ENCODE assay signal across 11 cellular contexts in the genomic region with DNA sequence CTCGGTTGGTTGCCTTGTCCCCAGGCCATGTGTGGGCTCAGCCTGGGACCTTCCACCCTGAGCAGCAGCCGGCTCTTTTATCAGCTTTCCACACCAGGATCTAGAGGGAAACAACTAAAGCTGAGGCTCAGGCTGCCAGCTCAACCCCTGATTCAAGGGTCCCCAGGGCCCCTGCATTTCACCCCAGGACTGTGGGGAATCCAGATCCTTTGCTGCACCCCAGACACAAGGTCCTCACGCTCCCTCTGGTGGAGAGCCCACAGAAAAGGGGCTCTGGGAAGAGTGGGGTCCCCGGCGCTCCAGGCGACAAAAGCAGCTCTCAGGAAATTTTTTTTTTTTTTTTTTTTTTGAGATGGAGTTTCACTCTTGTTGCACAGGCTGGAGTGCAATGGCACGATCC.
A peak's percentile ranks its signal among the peaks of the same experiment; 100 is the strongest.
DNase-seq lines count a peak whose midpoint lies in the region; ATAC-seq, FAIRE-seq and TF ChIP-seq lines count a peak whose summit lies in the region.
"Had no signal": no experiment of that assay in that cellular context is flagged by ENCODE, and none has a peak within 500 bp of the region (broad histone marks: within the 10 kb centered on the region; RNA-seq: fewer than 3 reads in every experiment).

No MANE protein-coding gene starts in this region.

- TF ChIP-seq CTCF in HFFc6 (IDR thresholded peaks at IDR 0.05) (peak; percentile 68), bronchial epithelial cell (IDR thresholded peaks at IDR 0.05; ENCODE audit: insufficient read depth, low read length, severe bottlenecking) (peak; percentile 8)

- peaks cover 3% of the 10 kb centered on the region for H3K27me3 ChIP-seq in bronchial epithelial cell (ENCODE audit: control insufficient read depth, insufficient read depth, low read length)
- no peaks in the 10 kb centered on the region for H3K27me3 ChIP-seq in naive thymus-derived CD4-positive, alpha-beta T cell (ENCODE audit: control insufficient read depth in 2 of 2, insufficient read depth in 2 of 2, low read length in 2 of 2)
- H3K27me3 ChIP-seq: ascending aorta had no signal

- H3K27ac Mint-ChIP-seq in HFFc6, result no peak overlapping the region
- H3K27ac Mint-ChIP-seq in naive thymus-derived CD4-positive, alpha-beta T cell, result no peak overlapping the region

- no peak for FAIRE-seq in bronchial epithelial cell (lab: Jason Lieb, UNC)

- no peak overlapping the region for H3K4me3 ChIP-seq in bronchial epithelial cell (ENCODE audit: low read depth, low read length)
- no peak overlapping the region for H3K4me3 ChIP-seq in naive thymus-derived CD4-positive, alpha-beta T cell (ENCODE audit: low read length)
- H3K4me3 ChIP-seq: ascending aorta, skin epidermis had no signal

- H3K36me3 Mint-ChIP-seq in HFFc6 (ENCODE audit: low read depth), result no peaks in the 10 kb centered on the region
- H3K36me3 Mint-ChIP-seq in naive thymus-derived CD4-positive, alpha-beta T cell, result no peaks in the 10 kb centered on the region

- H3K36me3 ChIP-seq in bronchial epithelial cell (ENCODE audit: control insufficient read depth, insufficient read depth, low read length), result no peaks in the 10 kb centered on the region
- peaks cover 0 to 6% (median 0%) of the 10 kb centered on the region in 3 experiments for H3K36me3 ChIP-seq in naive thymus-derived CD4-positive, alpha-beta T cell (ENCODE audit: control insufficient read depth in 2 of 3, insufficient read depth in 3 of 3, low read length in 3 of 3)
- H3K36me3 ChIP-seq: ascending aorta had no signal

- intact Hi-C loops in naive thymus-derived CD4-positive, alpha-beta T cell (cut with micrococcal nuclease), result loop anchor here (1.0 to 10.0 kb wide), 4 partner anchors 69 to 134 kb away; a partner anchor contains a TSS

- DNase-seq in DMS 273 (lab: John Stamatoyannopoulos, UW; ENCODE audit: unreplicated experiment) (peak; percentile 42), DMS 273 treated with DMSO at 0.1 percent for 48 hours (lab: John Stamatoyannopoulos, UW) (no peak), HFFc6 (no peak), bronchial epithelial cell (ENCODE audit: low read depth) (no peak), DMS53 (lab: John Stamatoyannopoulos, UW) (no peak), medulla oblongata (ENCODE audit: extremely low spot score) (no peak), NK-92 (lab: John Stamatoyannopoulos, UW; ENCODE audit: unreplicated experiment) (no peak)
- DNase-seq in naive thymus-derived CD4-positive, alpha-beta T cell, result peak in 5 of 9 donors; percentile 25 to 51 (median 44)

- ATAC-seq in naive thymus-derived CD4-positive, alpha-beta T cell, result peak; percentile 61

- no peaks in the 10 kb centered on the region for H3K4me1 ChIP-seq in naive thymus-derived CD4-positive, alpha-beta T cell (ENCODE audit: control insufficient read depth in 2 of 2, insufficient read depth in 2 of 2, low read length in 2 of 2)

- POLR2A ChIA-PET in naive thymus-derived CD4-positive, alpha-beta T cell (lab: Charles Lee), result no interaction called here

- no peak overlapping the region for H3K27ac ChIP-seq in naive thymus-derived CD4-positive, alpha-beta T cell (ENCODE audit: low read depth, low read length)
- H3K27ac ChIP-seq: 22Rv1, skin epidermis had no signal

- no peak overlapping the region for H3K4me3 Mint-ChIP-seq in HFFc6
- no peak overlapping the region for H3K4me3 Mint-ChIP-seq in naive thymus-derived CD4-positive, alpha-beta T cell

- H3K9me3 Mint-ChIP-seq in HFFc6, result no peaks in the 10 kb centered on the region
- no peaks in the 10 kb centered on the region for H3K9me3 Mint-ChIP-seq in naive thymus-derived CD4-positive, alpha-beta T cell

- H3K9me3 ChIP-seq in naive thymus-derived CD4-positive, alpha-beta T cell (ENCODE audit: control insufficient read depth in 2 of 3, low read length in 3 of 3), result no peaks in the 10 kb centered on the region
- H3K9me3 ChIP-seq: ascending aorta had no signal

- H3K4me1 Mint-ChIP-seq in HFFc6 (ENCODE audit: low read depth), result no peaks in the 10 kb centered on the region
- peaks cover 0 to 11% (median 6%) of the 10 kb centered on the region in 7 donors for H3K4me1 Mint-ChIP-seq in naive thymus-derived CD4-positive, alpha-beta T cell

- peaks cover 2% of the 10 kb centered on the region; the same call in 1 of the 2 replicates for H3K27me3 Mint-ChIP-seq in HFFc6 (ENCODE audit: insufficient read depth)
- no peaks in the 10 kb centered on the region for H3K27me3 Mint-ChIP-seq in naive thymus-derived CD4-positive, alpha-beta T cell

- CTCF ChIA-PET in naive thymus-derived CD4-positive, alpha-beta T cell (lab: Charles Lee), result interaction anchor here (0.8 to 1.5 kb wide), 3 partner anchors 130 to 137 kb away, joined by 3 to 7 read pairs (median 3); no protein-coding TSS in a partner anchor

Comparison
In these comparisons a context has a peak if more than half of its experiments do, and no peak if none do; other contexts are left out.
1. DNase-seq: peak in DMS 273 (single experiment) and naive thymus-derived CD4-positive, alpha-beta T cell (5 of 9); none in DMS 273 treated with DMSO at 0.1 percent for 48 hours (single experiment), HFFc6 (single experiment), bronchial epithelial cell (single experiment), DMS53 (single experiment), medulla oblongata (single experiment) and NK-92 (single experiment).